Comparison of ENCODE assay signal across 11 cellular contexts in genomic region chr16:81863630-81864352, GRCh38.
DNase-seq lines count a peak whose midpoint lies in the region; ATAC-seq and TF ChIP-seq lines count a peak whose summit lies in the region.
"Had no signal": no experiment of that assay in that cellular context is flagged by ENCODE, and none has a peak within 500 bp of the region (broad histone marks: within the 10 kb centered on the region; RNA-seq: fewer than 3 reads in every experiment).

No MANE protein-coding gene starts in this region.

- H2AFZ ChIP-seq in OCI-LY1 (ENCODE audit: low read length): no peak overlapping the region

- CTCF ChIA-PET in GM10248 (lab: Yijun Ruan, JAX): interaction anchor here (1.0 to 6.6 kb wide), 4 partner anchors 8 to 16 kb away, joined by 3 to 56 read pairs (median 9); no protein-coding TSS in a partner anchor

- H3K27ac ChIP-seq in OCI-LY1 (ENCODE audit: low read depth, low read length, poor library complexity, severe bottlenecking): peak overlapping the region; percentile 89
- H3K27ac ChIP-seq: psoas muscle had no signal

- no peaks in the 10 kb centered on the region for H3K79me2 ChIP-seq in OCI-LY1 (ENCODE audit: insufficient read depth, low read length)

- H3K4me3 ChIP-seq in OCI-LY1 (ENCODE audit: low read depth, low read length, poor library complexity, severe bottlenecking) (peak overlapping the region; percentile 15), HAP-1 (no peak overlapping the region)
- H3K4me3 ChIP-seq: psoas muscle had no signal

- no peaks in the 10 kb centered on the region for H3K36me3 Mint-ChIP-seq in progenitor cell of endocrine pancreas (ENCODE audit: insufficient read depth)
- H3K36me3 Mint-ChIP-seq: CD4-positive, CD25-positive, alpha-beta regulatory T cell had no signal

- no peaks in the 10 kb centered on the region for H4K20me1 ChIP-seq in OCI-LY1 (ENCODE audit: insufficient read depth, low read length)

- no peak overlapping the region for H3K27ac Mint-ChIP-seq in progenitor cell of endocrine pancreas
- H3K27ac Mint-ChIP-seq: CD4-positive, CD25-positive, alpha-beta regulatory T cell had no signal

- peaks cover 60% of the 10 kb centered on the region for H3K4me1 ChIP-seq in OCI-LY1 (ENCODE audit: insufficient read depth, low read length, severe bottlenecking)
- no peaks in the 10 kb centered on the region for H3K4me1 ChIP-seq in HAP-1
- H3K4me1 ChIP-seq: psoas muscle had no signal

- H3K36me3 ChIP-seq in OCI-LY1 (ENCODE audit: insufficient read depth, low read length) (peaks cover 85% of the 10 kb centered on the region), HAP-1 (replicated peaks) (no peaks in the 10 kb centered on the region)

- intact Hi-C loops in posterior cingulate gyrus (cut with DNase I): loop anchor here (10.0 kb wide), 1 partner anchor 309 kb away; no protein-coding TSS in a partner anchor

- in situ Hi-C loops in HAP-1 (cut with MboI; ENCODE audit: low sequenced_read_pairs): no loop called here

- H3K27me3 Mint-ChIP-seq in progenitor cell of endocrine pancreas: peaks cover 6% of the 10 kb centered on the region

- peak; percentile 78 for DNase-seq in GM10248 (ENCODE audit: extremely low spot score)
- DNase-seq in posterior cingulate gyrus: no peak
- DNase-seq in activated CD4-positive, alpha-beta T cell treated with anti-CD3 and anti-CD28 coated beads for 48 hours: no peak
- DNase-seq in progenitor cell of endocrine pancreas (ENCODE audit: low spot score, unreplicated experiment): no peak
- DNase-seq in HAP-1 (ENCODE audit: low spot score in 2 of 2): no peak
- DNase-seq: activated CD8-positive, alpha-beta memory T cell treated with anti-CD3 and anti-CD28 coated beads for 24 hours; CD4-positive, CD25-positive, alpha-beta regulatory T cell; psoas muscle had no signal

- peak; percentile 82 for ATAC-seq in GM19455 (IDR thresholded peaks at IDR 0.05; ENCODE audit: unreplicated experiment)
- peak; percentile 66 for ATAC-seq in HG03039 (IDR thresholded peaks at IDR 0.05; ENCODE audit: unreplicated experiment)
- ATAC-seq: psoas muscle had no signal

- peak overlapping the region; percentile 52 for H3K4me2 ChIP-seq in OCI-LY1 (ENCODE audit: low read length)

- no peaks in the 10 kb centered on the region for H3K9me3 ChIP-seq in OCI-LY1 (ENCODE audit: low read length)
- no peaks in the 10 kb centered on the region for H3K9me3 ChIP-seq in HAP-1
- H3K9me3 ChIP-seq: psoas muscle had no signal

- no peaks in the 10 kb centered on the region for H3F3A ChIP-seq in OCI-LY1 (ENCODE audit: insufficient read depth, low read length)

- peaks cover 14% of the 10 kb centered on the region for H3K4me1 Mint-ChIP-seq in progenitor cell of endocrine pancreas (ENCODE audit: low read depth)
- H3K4me1 Mint-ChIP-seq: CD4-positive, CD25-positive, alpha-beta regulatory T cell had no signal

- no peak overlapping the region for H3K4me3 Mint-ChIP-seq in progenitor cell of endocrine pancreas (ENCODE audit: low read depth)
- H3K4me3 Mint-ChIP-seq: CD4-positive, CD25-positive, alpha-beta regulatory T cell had no signal

- TF ChIP-seq CTCF in GM10248 (IDR thresholded peaks at IDR 0.05; ENCODE audit: control extremely low read depth, extremely low read depth, low read depth, missing control alignments) (no peak), OCI-LY1 (IDR thresholded peaks at IDR 0.05; ENCODE audit: low read length) (no peak), progenitor cell of endocrine pancreas (IDR thresholded peaks at IDR 0.05; ENCODE audit: unreplicated experiment) (no peak)

- POLR2A ChIA-PET in GM10248 (lab: Yijun Ruan, JAX): interaction anchor here (0.9 kb wide), 1 partner anchor 65 kb away, joined by 3 read pairs; no protein-coding TSS in a partner anchor

- H3K27me3 ChIP-seq in OCI-LY1 (ENCODE audit: insufficient read depth, low read length) (no peaks in the 10 kb centered on the region), HAP-1 (ENCODE audit: low read depth) (no peaks in the 10 kb centered on the region)

- H3K9me2 ChIP-seq in OCI-LY1 (ENCODE audit: low read depth, low read length): no peaks in the 10 kb centered on the region

- H3K9me3 Mint-ChIP-seq in progenitor cell of endocrine pancreas (ENCODE audit: low read depth): no peaks in the 10 kb centered on the region

- H3K9ac ChIP-seq in OCI-LY1 (ENCODE audit: low read length): no peak overlapping the region; the same call in 1 of the 2 replicates
